Comparison of ENCODE assay signal across 1 cellular context in the genomic region with DNA sequence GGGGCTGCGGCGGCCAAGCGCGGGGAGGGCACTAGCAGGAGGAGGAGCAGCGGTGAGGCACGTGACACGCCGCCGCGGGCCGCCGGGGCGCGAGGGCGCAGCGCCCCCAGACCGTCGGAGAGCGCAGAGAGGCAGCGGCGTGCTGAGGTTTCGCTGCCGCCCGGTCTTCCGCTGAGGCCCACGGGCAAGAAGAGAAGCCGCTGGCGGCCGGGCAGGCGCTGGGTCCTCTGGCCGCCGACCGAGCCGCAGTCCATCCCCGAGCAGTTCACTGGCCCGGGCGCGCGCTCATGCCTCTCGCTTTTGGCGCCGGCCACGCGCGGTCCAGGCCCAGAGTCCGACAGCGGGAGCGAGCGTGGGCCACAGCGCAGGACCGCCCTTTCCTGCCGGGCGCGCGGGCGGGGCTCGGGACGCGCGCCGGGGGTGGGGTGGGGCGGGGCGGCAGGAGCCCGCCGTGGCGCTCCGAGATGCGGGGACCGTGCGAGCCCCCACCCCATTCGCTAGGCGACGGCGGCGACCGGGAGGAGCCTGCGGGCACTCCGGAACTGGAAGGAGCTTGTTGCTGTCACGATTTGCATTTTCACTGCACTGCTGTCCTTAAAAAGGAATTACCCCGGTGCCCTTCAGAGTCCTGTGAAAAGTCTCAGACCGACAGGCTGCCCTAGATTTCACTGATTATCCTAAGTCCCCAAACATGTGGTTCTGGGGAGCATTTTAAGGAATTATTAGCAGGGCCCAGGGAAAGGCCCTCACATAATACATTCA.
TF ChIP-seq lines count a peak whose summit lies in the region.

Gene MCUR1, minus strand, starts transcription at position 382 of the 762 bp plus-strand sequence. Its CDS starts 128 bp downstream, at position 254.

TF ChIP-seq in K562, 482 proteins besides CTCF, POLR2A, EP300 and RAD21 (continued from another document):
- TF ChIP-seq VEZF1 (CRISPR knock-in tag; IDR thresholded peaks at IDR 0.05) (peak; percentile 98), CTBP1 (IDR thresholded peaks at IDR 0.05; ENCODE audit: borderline replicate concordance) (peak; percentile 99), NR2C2 (CRISPR knock-in tag; IDR thresholded peaks at IDR 0.05) (no peak), NR2C2 (tag; IDR thresholded peaks at IDR 0.05) (peak; percentile 78), POLR2H (tag; IDR thresholded peaks at IDR 0.05; ENCODE audit: low read depth) (peak; percentile 92), CEBPB (tag; IDR thresholded peaks at IDR 0.05) (no peak), RHOXF2B (CRISPR knock-in tag; conservative IDR thresholded peaks at IDR 0.05) (no peak), U2AF2 (optimal IDR thresholded peaks at IDR 0.05; ENCODE audit: low read depth, low read length) (no peak), TGIF2 (CRISPR knock-in tag; IDR thresholded peaks at IDR 0.05) (peak; percentile 67; the same call in 1 of the 2 replicates), SIN3B (IDR thresholded peaks at IDR 0.05; ENCODE audit: low read depth) (peak; percentile 62), HCFC1 (IDR thresholded peaks at IDR 0.05; ENCODE audit: low read depth, low read length) (peak; percentile 36; the same call in 1 of the 2 replicates), MXI1 (IDR thresholded peaks at IDR 0.05; ENCODE audit: low read depth, low read length) (peak; percentile 7; the same call in 1 of the 2 replicates), ELK3 (CRISPR knock-in tag; IDR thresholded peaks at IDR 0.05) (no peak), ZBTB12 (CRISPR knock-in tag; IDR thresholded peaks at IDR 0.05) (0 out of 2 replicates have a peak, but pooled peaks have one; percentile 23), HNRNPLL (IDR thresholded peaks at IDR 0.05; ENCODE audit: low read depth, low read length, poor library complexity, severe bottlenecking) (peak; percentile 57)
- TF ChIP-seq, protein P1, sequence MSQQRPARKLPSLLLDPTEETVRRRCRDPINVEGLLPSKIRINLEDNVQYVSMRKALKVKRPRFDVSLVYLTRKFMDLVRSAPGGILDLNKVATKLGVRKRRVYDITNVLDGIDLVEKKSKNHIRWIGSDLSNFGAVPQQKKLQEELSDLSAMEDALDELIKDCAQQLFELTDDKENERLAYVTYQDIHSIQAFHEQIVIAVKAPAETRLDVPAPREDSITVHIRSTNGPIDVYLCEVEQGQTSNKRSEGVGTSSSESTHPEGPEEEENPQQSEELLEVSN (IDR thresholded peaks at IDR 0.05; ENCODE audit: borderline replicate concordance in 1 of 2, extremely low read depth in 1 of 2, insufficient read depth in 1 of 2, insufficient read length in 1 of 2, low read depth in 1 of 2, low read length in 1 of 2, poor library complexity in 1 of 2, severe bottlenecking in 1 of 2) = peak; percentile 91 to 95
- TF ChIP-seq, protein P2, sequence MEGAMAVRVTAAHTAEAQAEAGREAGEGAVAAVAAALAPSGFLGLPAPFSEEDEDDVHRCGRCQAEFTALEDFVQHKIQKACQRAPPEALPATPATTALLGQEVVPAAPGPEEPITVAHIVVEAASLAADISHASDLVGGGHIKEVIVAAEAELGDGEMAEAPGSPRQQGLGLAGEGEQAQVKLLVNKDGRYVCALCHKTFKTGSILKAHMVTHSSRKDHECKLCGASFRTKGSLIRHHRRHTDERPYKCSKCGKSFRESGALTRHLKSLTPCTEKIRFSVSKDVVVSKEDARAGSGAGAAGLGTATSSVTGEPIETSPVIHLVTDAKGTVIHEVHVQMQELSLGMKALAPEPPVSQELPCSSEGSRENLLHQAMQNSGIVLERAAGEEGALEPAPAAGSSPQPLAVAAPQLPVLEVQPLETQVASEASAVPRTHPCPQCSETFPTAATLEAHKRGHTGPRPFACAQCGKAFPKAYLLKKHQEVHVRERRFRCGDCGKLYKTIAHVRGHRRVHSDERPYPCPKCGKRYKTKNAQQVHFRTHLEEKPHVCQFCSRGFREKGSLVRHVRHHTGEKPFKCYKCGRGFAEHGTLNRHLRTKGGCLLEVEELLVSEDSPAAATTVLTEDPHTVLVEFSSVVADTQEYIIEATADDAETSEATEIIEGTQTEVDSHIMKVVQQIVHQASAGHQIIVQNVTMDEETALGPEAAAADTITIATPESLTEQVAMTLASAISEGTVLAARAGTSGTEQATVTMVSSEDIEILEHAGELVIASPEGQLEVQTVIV (CRISPR knock-in tag; IDR thresholded peaks at IDR 0.05; ENCODE audit: borderline replicate concordance) = no peak
- TF ChIP-seq, protein P3, sequence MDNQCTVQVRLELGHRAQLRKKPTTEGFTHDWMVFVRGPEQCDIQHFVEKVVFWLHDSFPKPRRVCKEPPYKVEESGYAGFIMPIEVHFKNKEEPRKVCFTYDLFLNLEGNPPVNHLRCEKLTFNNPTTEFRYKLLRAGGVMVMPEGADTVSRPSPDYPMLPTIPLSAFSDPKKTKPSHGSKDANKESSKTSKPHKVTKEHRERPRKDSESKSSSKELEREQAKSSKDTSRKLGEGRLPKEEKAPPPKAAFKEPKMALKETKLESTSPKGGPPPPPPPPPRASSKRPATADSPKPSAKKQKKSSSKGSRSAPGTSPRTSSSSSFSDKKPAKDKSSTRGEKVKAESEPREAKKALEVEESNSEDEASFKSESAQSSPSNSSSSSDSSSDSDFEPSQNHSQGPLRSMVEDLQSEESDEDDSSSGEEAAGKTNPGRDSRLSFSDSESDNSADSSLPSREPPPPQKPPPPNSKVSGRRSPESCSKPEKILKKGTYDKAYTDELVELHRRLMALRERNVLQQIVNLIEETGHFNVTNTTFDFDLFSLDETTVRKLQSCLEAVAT (IDR thresholded peaks at IDR 0.05) = no peak
- TF ChIP-seq, protein P4, sequence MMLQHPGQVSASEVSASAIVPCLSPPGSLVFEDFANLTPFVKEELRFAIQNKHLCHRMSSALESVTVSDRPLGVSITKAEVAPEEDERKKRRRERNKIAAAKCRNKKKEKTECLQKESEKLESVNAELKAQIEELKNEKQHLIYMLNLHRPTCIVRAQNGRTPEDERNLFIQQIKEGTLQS (IDR thresholded peaks at IDR 0.05) = no peak
- TF ChIP-seq, protein P4 (CRISPR knock-in tag; conservative IDR thresholded peaks at IDR 0.05) = no peak
